ENCODE assay signal across 27 cellular contexts in the genomic region with DNA sequence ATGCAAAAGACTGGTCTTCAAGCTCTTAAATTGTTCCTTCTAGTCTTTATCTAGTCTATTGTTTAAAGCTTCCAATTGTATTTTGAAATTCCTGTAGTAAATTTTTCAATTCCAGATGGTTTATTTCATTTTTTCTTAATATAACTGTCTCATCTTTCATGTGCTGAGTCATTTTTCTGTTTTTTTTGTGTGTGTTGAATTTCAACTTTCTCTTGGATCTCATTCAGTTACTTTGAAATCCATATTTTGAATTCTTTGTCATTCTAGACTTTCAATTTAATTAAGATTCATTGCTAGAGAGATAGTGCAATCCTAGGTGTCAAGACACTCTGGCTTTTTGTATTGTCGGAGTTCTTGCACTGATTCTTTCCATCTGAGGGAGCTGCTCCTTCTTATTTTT.
"Had no signal": no experiment of that assay in that cellular context is flagged by ENCODE, and none has a peak within 500 bp of the region (broad histone marks: within the 10 kb centered on the region; RNA-seq: fewer than 3 reads in every experiment).

No MANE protein-coding gene starts in this region.

- H3K9me3 ChIP-seq: colonic mucosa, esophagus muscularis mucosa, left lung, mucosa of descending colon, neutrophil, prostate gland, right atrium auricular region, suprapubic skin, transverse colon, upper lobe of right lung, uterus had no signal

- H3K4me1 ChIP-seq: colonic mucosa, esophagus muscularis mucosa, left lung, prostate gland, right atrium auricular region, suprapubic skin, transverse colon, upper lobe of right lung, uterus had no signal

- H3K27ac ChIP-seq: colonic mucosa, esophagus muscularis mucosa, left lung, neutrophil, prostate gland, right atrium auricular region, suprapubic skin, transverse colon, upper lobe of right lung, uterus had no signal

- DNase-seq: colonic mucosa; effector memory CD4-positive, alpha-beta T cell; foreskin melanocyte; glutamatergic neuron; left cardiac atrium; left lung; mesenchymal stem cell; mucosa of descending colon; naive B cell; stimulated activated CD4-positive, alpha-beta T cell treated with anti-CD3 and anti-CD28 coated beads, Interleukin-12 subunit alpha, Interleukin-12 subunit beta, amount 100 ng/mL, for 4 hours; stimulated activated CD4-positive, alpha-beta T cell treated with anti-CD3 and anti-CD28 coated beads, Interleukin-1b, Interleukin-23, amount 100 ng/mL, for 48 hours; stimulated activated CD4-positive, alpha-beta T cell treated with anti-CD3 and anti-CD28 coated beads, Interleukin-4, amount 100 ng/mL, for 1 hour; stimulated activated CD8-positive, alpha-beta memory T cell treated with anti-CD3 and anti-CD28 coated beads, Interleukin-4, amount 100 ng/mL, for 48 hours; stimulated activated naive CD4-positive, alpha-beta T cell; stimulated activated naive CD8-positive, alpha-beta T cell treated with anti-CD3 and anti-CD28 coated beads, Interleukin-15, amount 100 ng/mL, for 72 hours; transverse colon; upper lobe of right lung; uterus had no signal

- H3K4me3 ChIP-seq: colonic mucosa, esophagus muscularis mucosa, left lung, mucosa of descending colon, prostate gland, right atrium auricular region, smooth muscle cell, suprapubic skin, transverse colon, upper lobe of right lung, uterus had no signal

- FAIRE-seq: endothelial cell of umbilical vein had no signal

- H3K36me3 ChIP-seq: colonic mucosa, esophagus muscularis mucosa, left lung, neutrophil, prostate gland, right atrium auricular region, suprapubic skin, transverse colon, upper lobe of right lung, uterus had no signal

- ATAC-seq: left cardiac atrium; left lung; mucosa of descending colon; natural killer cell treated with Interleukin-12 subunit alpha and Interleukin-12 subunit beta and Interleukin-15 and Interleukin-18, amount 100 ng/mL, for 72 hours; sciatic nerve; stimulated activated naive CD8-positive, alpha-beta T cell treated with anti-CD3 and anti-CD28 coated beads, Interleukin-15, amount 100 ng/mL, for 72 hours; upper lobe of right lung had no signal

- H3K27me3 ChIP-seq: colonic mucosa, esophagus muscularis mucosa, left lung, neutrophil, right atrium auricular region, suprapubic skin, transverse colon, upper lobe of right lung, uterus had no signal
